In genomic region chr11:72406536-72407507, GRCh38 we compare ENCODE assay signal across 1 cellular context.
TF ChIP-seq lines count a peak whose summit lies in the region.

No MANE protein-coding gene starts in this region.

TF ChIP-seq in SK-N-SH treated with all-trans-retinoic acid at 6 μM for 48 hours, 23 proteins besides CTCF, POLR2A, EP300 and RAD21 (continued from another document):
- TF ChIP-seq OSR1 (CRISPR knock-in tag; IDR thresholded peaks at IDR 0.05), result no peak
